9 cellular contexts compared by ENCODE assay signal in the genomic region with DNA sequence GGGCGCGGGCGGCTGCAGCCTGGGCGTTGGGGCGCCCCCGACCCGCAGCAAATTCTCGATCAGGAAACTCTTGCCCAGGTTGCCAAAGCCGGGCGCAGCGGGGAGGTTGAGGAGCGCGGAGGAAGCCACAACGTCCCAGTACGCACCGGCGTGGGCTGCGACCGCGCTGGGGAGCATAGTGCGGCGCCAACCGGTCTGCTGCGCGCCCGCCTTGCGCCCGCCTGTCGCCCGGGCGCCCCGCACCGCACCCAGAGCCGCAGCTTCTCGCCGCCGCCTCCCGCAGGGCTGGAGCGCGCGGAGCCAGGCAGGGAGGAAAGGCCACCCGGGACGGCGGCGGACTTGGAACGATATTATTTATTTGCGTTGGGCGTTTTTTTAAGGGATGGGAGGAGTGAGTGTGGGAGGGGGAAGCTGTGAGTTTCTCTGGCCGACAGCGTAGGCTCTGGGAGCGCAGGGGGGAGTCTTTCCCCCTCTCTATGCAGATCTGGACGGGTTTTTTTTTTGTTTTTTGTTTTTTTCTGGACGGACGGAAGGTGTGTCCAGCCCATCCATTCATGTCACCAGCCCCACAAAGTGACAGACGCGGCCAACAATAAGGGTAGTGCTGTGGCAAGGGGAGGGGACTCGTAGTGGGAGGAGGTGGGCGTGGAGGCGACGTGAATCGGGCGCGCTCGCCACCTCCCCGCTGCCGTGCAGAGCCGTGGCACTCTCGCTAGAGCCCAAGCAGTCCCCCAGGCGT. TPM values are rescaled to one million over a fixed set of nuclear protein-coding genes. Genes with fewer than 3 reads are reported as not detected.
DNase-seq lines count a peak whose midpoint lies in the region; ATAC-seq, FAIRE-seq and TF ChIP-seq lines count a peak whose summit lies in the region.
"Had no signal": no experiment of that assay in that cellular context is flagged by ENCODE, and none has a peak within 500 bp of the region (broad histone marks: within the 10 kb centered on the region; RNA-seq: fewer than 3 reads in every experiment).

DBX2 (minus strand) TSS at position 349 of the 739 bp plus-strand sequence; CDS start at position 177, 172 bp downstream.

- H3K56ac ChIP-seq in H1 (replicated peaks; ENCODE audit: insufficient read length, low read depth, low read length): no peak within 1 kb of the TSS

- H4K5ac ChIP-seq in H1 (ENCODE audit: insufficient read length, low read depth, low read length): no peak within 1 kb of the TSS

- no peaks in the 10 kb centered on the region for H3K9me3 Mint-ChIP-seq in mesothelial cell of epicardium

- H3K4me2 ChIP-seq in A549 (peak within 1 kb of the TSS; percentile 89), H1 (ENCODE audit: insufficient read depth in 1 of 2, low read depth in 2 of 2, low read length in 2 of 2) (peak within 1 kb of the TSS; percentile 93 to 99)

- TF ChIP-seq RAD21 in A549 (conservative IDR thresholded peaks at IDR 0.05 in 1 of 2, IDR thresholded peaks at IDR 0.05 in 1 of 2): no peak
- no peak for TF ChIP-seq RAD21 in Ishikawa (IDR thresholded peaks at IDR 0.05; ENCODE audit: low read depth)
- no peak for TF ChIP-seq RAD21 in H1 (IDR thresholded peaks at IDR 0.05 in 1 of 2, conservative IDR thresholded peaks at IDR 0.05 in 1 of 2; ENCODE audit: low read depth in 2 of 2, low read length in 2 of 2)

- no peaks in the 10 kb centered on the region for H3K79me2 ChIP-seq in H1 (ENCODE audit: control insufficient read depth in 1 of 2, insufficient read depth in 2 of 2, low read length in 2 of 2)

- H3K9me3 ChIP-seq in A549 (no peaks in the 10 kb centered on the region; the same call in 2 of the 3 replicates), H1 (ENCODE audit: insufficient read depth in 2 of 2, low read depth in 1 of 2, low read length in 1 of 2) (no peaks in the 10 kb centered on the region; a peak in 1 of 4 replicates)

- TF ChIP-seq EP300 in A549 (IDR thresholded peaks at IDR 0.05): no peak
- no peak for TF ChIP-seq EP300 in Ishikawa (IDR thresholded peaks at IDR 0.05; ENCODE audit: borderline replicate concordance)
- TF ChIP-seq EP300 in H1 (IDR thresholded peaks at IDR 0.05; ENCODE audit: borderline replicate concordance in 1 of 2, low read depth in 2 of 2, low read length in 2 of 2): no peak

- no peak within 1 kb of the TSS for H3K27ac Mint-ChIP-seq in mesothelial cell of epicardium

- peaks cover 15% of the 10 kb centered on the region; the same call in 1 of the 2 replicates for H3K23me2 ChIP-seq in H1 (ENCODE audit: low read depth, low read length)

- no peak within 1 kb of the TSS for H2BK5ac ChIP-seq in H1 (ENCODE audit: low read depth, low read length)

- H2BK120ac ChIP-seq in H1 (replicated peaks; ENCODE audit: low read depth, low read length): no peak within 1 kb of the TSS

- ATAC-seq in A549 (peak; percentile 69 to 79), HG03159 (IDR thresholded peaks at IDR 0.05; ENCODE audit: unreplicated experiment) (no peak), HG03342 (IDR thresholded peaks at IDR 0.05; ENCODE audit: unreplicated experiment) (no peak)
- no peak for ATAC-seq in activated CD4-positive, CD25-positive, alpha-beta regulatory T cell treated with anti-CD3 and anti-CD28 coated beads, Interleukin-2, amount 50 U/mL, for 24 hours

- FAIRE-seq in A549 (lab: Jason Lieb, UNC) (no peak), H1 (lab: Jason Lieb, UNC) (no peak)

- no peak within 1 kb of the TSS for H3K23ac ChIP-seq in H1 (ENCODE audit: insufficient read length)

- no peak within 1 kb of the TSS for H4K91ac ChIP-seq in H1 (replicated peaks; ENCODE audit: insufficient read length, low read length)

- H3K9ac ChIP-seq in H1 (replicated peaks in 1 of 4; ENCODE audit: extremely low read depth in 1 of 4, low read depth in 3 of 4, low read length in 3 of 4): peak within 1 kb of the TSS in 1 of 4 experiments; percentile 54; a peak in 2 of 7 replicates

- no peak within 1 kb of the TSS for H2BK15ac ChIP-seq in H1 (ENCODE audit: low read length)

- H3K4me1 ChIP-seq in A549 (peaks cover 6% of the 10 kb centered on the region; the same call in 1 of the 3 replicates), H1 (replicated peaks in 1 of 4; ENCODE audit: control insufficient read depth in 3 of 4, insufficient read depth in 4 of 4, low read length in 3 of 4) (0 out of 7 replicates have a peak, but pooled peaks cover 0 to 2% (median 0%) of the 10 kb centered on the region in 4 experiments)

- peaks cover 10% of the 10 kb centered on the region for H3K4me1 Mint-ChIP-seq in mesothelial cell of epicardium

- no peaks in the 10 kb centered on the region for H3K36me3 Mint-ChIP-seq in mesothelial cell of epicardium

- H3K27ac ChIP-seq in A549 (no peak within 1 kb of the TSS), H1 (ENCODE audit: low read depth, low read length) (no peak within 1 kb of the TSS)

- H3K27me3 Mint-ChIP-seq in mesothelial cell of epicardium (ENCODE audit: low read depth): peaks cover 93% of the 10 kb centered on the region

- H3K36me3 ChIP-seq in H1 (ENCODE audit: control insufficient read depth in 2 of 4, insufficient read depth in 4 of 4, low read length in 3 of 4): no peaks in the 10 kb centered on the region

- peak within 1 kb of the TSS; percentile 32 for H3K18ac ChIP-seq in H1 (ENCODE audit: extremely low read depth, low read length)

- H2AFZ ChIP-seq in H1 (ENCODE audit: low read length): peak within 1 kb of the TSS; percentile 75; the same call in 1 of the 2 replicates

- H3K4ac ChIP-seq in H1 (replicated peaks; ENCODE audit: insufficient read length, low read depth, low read length): no peak within 1 kb of the TSS

- TF ChIP-seq CTCF in A549 (IDR thresholded peaks at IDR 0.05) (no peak), H1 (IDR thresholded peaks at IDR 0.05; ENCODE audit: control extremely low read depth in 1 of 3, insufficient read depth in 1 of 3, low read depth in 1 of 3, low read length in 3 of 3) (no peak), mesothelial cell of epicardium (IDR thresholded peaks at IDR 0.05; ENCODE audit: unreplicated experiment) (no peak), GM10248 (IDR thresholded peaks at IDR 0.05; ENCODE audit: control extremely low read depth, extremely low read depth, low read depth, missing control alignments) (no peak)

- H3K4me3 Mint-ChIP-seq in mesothelial cell of epicardium: peak within 1 kb of the TSS; percentile 72

- CTCF ChIA-PET in A549 (lab: Yijun Ruan, JAX) (interaction anchor here (0.6 to 1.0 kb wide), 3 partner anchors 22 to 642 kb away, joined by 3 read pairs; no protein-coding TSS in a partner anchor), H1 (lab: Charles Lee; ENCODE audit: partially characterized antibody) (interaction anchor here (1.0 to 1.4 kb wide), 4 partner anchors 22 to 101 kb away, joined by 3 to 6 read pairs (median 4); no protein-coding TSS in a partner anchor), GM10248 (lab: Yijun Ruan, JAX) (interaction anchor here (1.2 kb wide), 1 partner anchor 11 kb away, joined by 3 read pairs; no protein-coding TSS in a partner anchor)

- no peak within 1 kb of the TSS for H4K8ac ChIP-seq in H1 (ENCODE audit: extremely low read depth, insufficient read depth, low read length)

- H3K27me3 ChIP-seq in H1 (replicated peaks in 1 of 4; ENCODE audit: control insufficient read depth in 3 of 4, extremely low read depth in 1 of 4, insufficient read depth in 3 of 4, low read length in 3 of 4): peaks cover 3 to 40% (median 28%) of the 10 kb centered on the region in 4 experiments

- DNase-seq in A549 (ENCODE audit: low read depth in 1 of 2, low spot score in 1 of 2): peak in 1 of 2 experiments; percentile 10
- DNase-seq in H1 (ENCODE audit: low read depth in 1 of 2, low spot score in 2 of 2): peak in 1 of 2 experiments; percentile 54
- DNase-seq in mesothelial cell of epicardium (ENCODE audit: low spot score in 2 of 2, unreplicated experiment in 2 of 2): peak in 1 of 2 experiments; percentile 47
- no peak for DNase-seq in GM10248 (ENCODE audit: extremely low spot score)
- DNase-seq: DND-41 had no signal

- H4K20me1 ChIP-seq in H1 (replicated peaks in 1 of 2; ENCODE audit: control insufficient read depth in 1 of 2, insufficient read depth in 2 of 2, low read length in 2 of 2): no peaks in the 10 kb centered on the region

- H2BK12ac ChIP-seq in H1 (ENCODE audit: low read depth, low read length): no peak within 1 kb of the TSS; the same call in 1 of the 2 replicates

- TF ChIP-seq POLR2A in A549 (IDR thresholded peaks at IDR 0.05; ENCODE audit: low read length) (no peak), H1 (IDR thresholded peaks at IDR 0.05; ENCODE audit: control extremely low read depth in 1 of 2, low read depth in 2 of 2, low read length in 2 of 2) (no peak)

- H3K4me3 ChIP-seq in A549 (peak within 1 kb of the TSS; percentile 47), H1 (ENCODE audit: extremely low read depth in 1 of 4, insufficient read depth in 2 of 4, low read depth in 3 of 4, low read length in 4 of 4) (peak within 1 kb of the TSS; percentile 58 to 83 (median 64))

- no peaks in the 10 kb centered on the region for H3K79me1 ChIP-seq in H1 (ENCODE audit: low read depth, low read length)

- H2AK5ac ChIP-seq in H1 (ENCODE audit: low read depth, low read length): no peak within 1 kb of the TSS

- no peak within 1 kb of the TSS for H2BK20ac ChIP-seq in H1 (ENCODE audit: low read length)

- 2% methylated on average over 47 of the region's 69 CpGs for WGBS in A549 (ENCODE audit: missing lambda C conversion rate)
- WGBS in H1 (ENCODE audit: extremely low coverage in 1 of 2, insufficient coverage in 1 of 2, insufficient read length in 1 of 2, insufficient replicate concordance in 2 of 2, low coverage in 1 of 2, low lambda C conversion rate in 2 of 2, missing lambda C conversion rate in 1 of 2), 2 experiments: 2% methylated on average over 58 of the region's 69 CpGs; no CpG with 5 or more reads in 1 of the 2 experiments

- POLR2A ChIA-PET in A549 (lab: Yijun Ruan, JAX) (no interaction called here), H1 (lab: Charles Lee; ENCODE audit: partially characterized antibody) (interaction anchor here (0.8 to 1.4 kb wide), 3 partner anchors 25 to 1218 kb away, joined by 3 to 4 read pairs (median 3); partner anchors contain the start of gene SLC38A1), GM10248 (lab: Yijun Ruan, JAX) (no interaction called here)

- H3K14ac ChIP-seq in H1 (ENCODE audit: insufficient read length): no peak within 1 kb of the TSS

RNA-seq across cellular contexts. Expression of gene DBX2, which starts in this region (rescaled TPM):
- polyA plus RNA-seq in A549 (2011; rRNA removed) (not detected in 2 replicates), A549 (2017; fragmentation: RNase III; extraction: RNeasy Plus Mini Kit Qiagen cat#74134 plus additional on column Dnase treatment) (not detected in 3 replicates), H1 (2011; rRNA removed) (0.05 and 0.06 TPM in 2 replicates)
- polyA plus RNA-seq in A549 (2012; cell fraction: cytosol; rRNA removed): not detected in 2 replicates
- not detected in 2 replicates for polyA plus RNA-seq in A549 (2012; cell fraction: nucleus; rRNA removed)
- not detected in 2 replicates for polyA minus RNA-seq in A549 (2011; rRNA and poly(A)+ RNA removed)
- total RNA-seq in H1 (2021; fragmentation: NEBNext Ultra II Directional; extraction: Animal tissue kit (Norgen Biotek cat#: 25700)): not detected in 2 replicates
- 0.06 TPM for polyA plus RNA-seq in H1 (2011; cell fraction: cytosol; rRNA removed)
- 0.04 TPM for polyA plus RNA-seq in H1 (2011; cell fraction: nucleus; rRNA removed)
- polyA plus RNA-seq in H1 (2012, experiment 1 of 2): 0.05 to 0.15 TPM (median 0.10 TPM) in 4 replicates
- polyA plus RNA-seq in H1 (2012, experiment 2 of 2): not detected
- 0.14 TPM for polyA plus RNA-seq in H1 (2013, experiment 1 of 2)
- 0.13 TPM for polyA plus RNA-seq in H1 (2013, experiment 2 of 2)
- 0.07 TPM in 1 of 2 replicates, not detected in the other for polyA minus RNA-seq in H1 (2011; rRNA and poly(A)+ RNA removed)
- not detected for polyA minus RNA-seq in H1 (2011; cell fraction: cytosol; rRNA and poly(A)+ RNA removed)
- 0.20 TPM for polyA minus RNA-seq in H1 (2011; cell fraction: nucleus; rRNA and poly(A)+ RNA removed)
- not detected in 3 replicates for total RNA-seq in mesothelial cell of epicardium

Comparison
In these comparisons a context has a peak if more than half of its experiments do, and no peak if none do; other contexts are left out.
1. Peak in ATAC-seq, H3K4me3 ChIP-seq and H3K4me2 ChIP-seq in A549; RNA of the gene not detected or under 1 TPM.